ENCODE assay signal across 20 cellular contexts in the genomic region with DNA sequence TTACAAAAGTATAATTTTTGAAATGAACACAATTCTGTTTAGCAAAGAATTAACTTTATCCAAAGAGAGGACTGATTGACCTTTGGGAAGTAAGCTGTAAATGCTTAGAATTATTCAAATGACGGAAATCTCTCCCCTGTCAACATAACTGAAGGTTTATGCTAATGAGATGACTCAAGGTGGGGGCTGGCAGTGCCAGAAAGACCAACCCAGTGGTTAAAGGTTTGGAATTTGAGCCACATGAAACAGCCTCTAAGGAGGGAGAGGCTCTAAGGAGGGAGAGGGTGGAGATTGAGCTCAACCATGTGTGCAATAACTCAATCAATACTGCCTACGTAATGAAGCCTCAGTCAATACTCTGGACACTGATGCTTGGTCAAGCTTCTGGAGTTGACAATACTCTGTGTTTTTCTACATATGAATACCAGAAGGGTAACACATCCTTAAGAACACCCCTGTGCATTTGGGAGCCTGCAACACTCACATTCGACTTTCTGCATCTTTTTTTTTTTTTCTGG.
DNase-seq lines count a peak whose midpoint lies in the region; ATAC-seq and TF ChIP-seq lines count a peak whose summit lies in the region.
"Had no signal": no experiment of that assay in that cellular context is flagged by ENCODE, and none has a peak within 500 bp of the region (broad histone marks: within the 10 kb centered on the region; RNA-seq: fewer than 3 reads in every experiment).

No MANE protein-coding gene starts in this region.

- no peak overlapping the region for H3K4me3 Mint-ChIP-seq in activated T-cell treated with anti-CD3 and anti-CD28 coated beads, Interleukin-2, amount 50 U/mL, for 72 hours
- H3K4me3 Mint-ChIP-seq: CD4-positive, alpha-beta memory T cell had no signal

- H3K36me3 Mint-ChIP-seq in activated T-cell treated with anti-CD3 and anti-CD28 coated beads, Interleukin-2, amount 50 U/mL, for 72 hours (ENCODE audit: insufficient read depth in 2 of 2): no peaks in the 10 kb centered on the region
- H3K36me3 Mint-ChIP-seq: CD4-positive, alpha-beta memory T cell had no signal

- H3K36me3 ChIP-seq in BE2C: no peaks in the 10 kb centered on the region
- H3K36me3 ChIP-seq: BLaER1, MG63 had no signal

- H3K9me3 ChIP-seq in BE2C: no peaks in the 10 kb centered on the region
- H3K9me3 ChIP-seq: BLaER1 had no signal

- no peaks in the 10 kb centered on the region for H3K4me1 ChIP-seq in BE2C
- H3K4me1 ChIP-seq: BLaER1 had no signal

- ATAC-seq in HG02763 (IDR thresholded peaks at IDR 0.05; ENCODE audit: unreplicated experiment): no peak
- no peak for ATAC-seq in activated T-cell treated with anti-CD3 and anti-CD28 coated beads, Interleukin-2, amount 50 U/mL, for 72 hours (replicated peaks in 1 of 2)

- H3K4me3 ChIP-seq in retinal pigment epithelial cell (ENCODE audit: low read length) (no peak overlapping the region), BE2C (ENCODE audit: low read depth, low read length) (no peak overlapping the region)
- H3K4me3 ChIP-seq: BLaER1, MG63, PC-9 had no signal

- H3K27ac Mint-ChIP-seq in activated T-cell treated with anti-CD3 and anti-CD28 coated beads, Interleukin-2, amount 50 U/mL, for 72 hours: no peak overlapping the region
- H3K27ac Mint-ChIP-seq: CD4-positive, alpha-beta memory T cell had no signal

- peaks cover 13 to 15% of the 10 kb centered on the region in 2 donors for H3K9me3 Mint-ChIP-seq in activated T-cell treated with anti-CD3 and anti-CD28 coated beads, Interleukin-2, amount 50 U/mL, for 72 hours

- no peaks in the 10 kb centered on the region for H3K27me3 Mint-ChIP-seq in activated T-cell treated with anti-CD3 and anti-CD28 coated beads, Interleukin-2, amount 50 U/mL, for 72 hours (ENCODE audit: low read depth)
- H3K27me3 Mint-ChIP-seq: CD4-positive, alpha-beta memory T cell had no signal

- no peaks in the 10 kb centered on the region for H3K27me3 ChIP-seq in BE2C
- H3K27me3 ChIP-seq: BLaER1, MG63 had no signal

- no peak for TF ChIP-seq CTCF in retinal pigment epithelial cell (conservative IDR thresholded peaks at IDR 0.05; ENCODE audit: low read depth, low read length)
- no peak for TF ChIP-seq CTCF in BE2C (IDR thresholded peaks at IDR 0.05; ENCODE audit: low read depth, low read length)

- H3K4me1 Mint-ChIP-seq in activated T-cell treated with anti-CD3 and anti-CD28 coated beads, Interleukin-2, amount 50 U/mL, for 72 hours (ENCODE audit: low read depth): no peaks in the 10 kb centered on the region
- H3K4me1 Mint-ChIP-seq: CD4-positive, alpha-beta memory T cell had no signal

- peak; percentile 48 for DNase-seq in Daoy (ENCODE audit: low read depth)
- peak; percentile 58 for DNase-seq in SW480 (ENCODE audit: low spot score)
- peak; percentile 59 for DNase-seq in kidney tubule cell (ENCODE audit: low spot score)
- peak; percentile 73 for DNase-seq in retinal pigment epithelial cell (ENCODE audit: low read depth)
- DNase-seq in NCI-H524 treated with DMSO at 0.1 percent for 48 hours (lab: John Stamatoyannopoulos, UW): no peak
- no peak for DNase-seq in BE2C
- DNase-seq in activated T-cell treated with anti-CD3 and anti-CD28 coated beads, Interleukin-2, amount 50 U/mL, for 72 hours: no peak
- DNase-seq: CD4-positive, alpha-beta memory T cell; GDM1; GOT3; Kasumi-1; MG63; NCI-H1417; NCI-H1694 treated with DMSO at 0.1 percent for 48 hours; NCI-H748 treated with DMSO at 0.1 percent for 48 hours; PC-9; RPMI8226; SHP77 had no signal

Comparison
In these comparisons a context has a peak if more than half of its experiments do, and no peak if none do; other contexts are left out.
1. DNase-seq: peak in Daoy (single experiment), SW480 (single experiment), kidney tubule cell (single experiment) and retinal pigment epithelial cell (single experiment); none in NCI-H524 treated with DMSO at 0.1 percent for 48 hours (single experiment), BE2C (single experiment) and activated T-cell treated with anti-CD3 and anti-CD28 coated beads, Interleukin-2, amount 50 U/mL, for 72 hours (0 of 2).